ENCODE assay signal across 8 cellular contexts in genomic region chr16:66928702-66929388, GRCh38. TPM values are rescaled to one million over a fixed set of nuclear protein-coding genes. Genes with fewer than 3 reads are reported as not detected.
A peak's percentile ranks its signal among the peaks of the same experiment; 100 is the strongest.
DNase-seq lines count a peak whose midpoint lies in the region; ATAC-seq and TF ChIP-seq lines count a peak whose summit lies in the region.

No MANE protein-coding gene starts in this region.

- H3K36me3 ChIP-seq in gastroesophageal sphincter, result peaks cover 0 to 18% of the 10 kb centered on the region in 2 donors

- no peak for TF ChIP-seq POLR2A in gastroesophageal sphincter (IDR thresholded peaks at IDR 0.05)

- H3K4me1 ChIP-seq in gastroesophageal sphincter, result peaks cover 5 to 70% (median 25%) of the 10 kb centered on the region in 3 donors

- WGBS in gastroesophageal sphincter (ENCODE audit: low coverage in 1 of 2), 2 donors, result 40 to 64% methylated on average over 4 to 6 of the region's 10 CpGs

- H3K27me3 ChIP-seq in gastroesophageal sphincter, result no peaks in the 10 kb centered on the region

- DNase-seq in ACHN (peak; percentile 82), GM20000 (ENCODE audit: low spot score) (peak; percentile 56), NCI-H187 treated with DMSO at 0.1 percent for 48 hours (lab: John Stamatoyannopoulos, UW) (no peak), foreskin melanocyte (no peak)

- ATAC-seq in gastroesophageal sphincter (no peak), GM19463 (IDR thresholded peaks at IDR 0.05; ENCODE audit: unreplicated experiment) (no peak), GM21825 (IDR thresholded peaks at IDR 0.05; ENCODE audit: unreplicated experiment) (no peak)

- no peak overlapping the region for H3K4me3 ChIP-seq in WI38 (ENCODE audit: low read depth, low read length)
- no peak overlapping the region for H3K4me3 ChIP-seq in gastroesophageal sphincter

- TF ChIP-seq EP300 in gastroesophageal sphincter (IDR thresholded peaks at IDR 0.05), result no peak

- peak overlapping the region in 2 of 4 donors; percentile 12 to 92 for H3K27ac ChIP-seq in gastroesophageal sphincter

- in situ Hi-C loops in ACHN (cut with HindIII; ENCODE audit: low pct_ligation_motif_present, low pct_unique_long_range_greater_than_20kb, low sequenced_read_pairs), result no loop called here

- H3K9me3 ChIP-seq in gastroesophageal sphincter, result no peaks in the 10 kb centered on the region

- TF ChIP-seq CTCF in GM20000 (IDR thresholded peaks at IDR 0.05; ENCODE audit: extremely low read depth, missing control alignments) (peak; percentile 18), WI38 (IDR thresholded peaks at IDR 0.05; ENCODE audit: low read depth, low read length) (peak; percentile 45), gastroesophageal sphincter (IDR thresholded peaks at IDR 0.05) (peak in 3 of 4 experiments; percentile 10 to 51 (median 27))

RNA-seq across cellular contexts. Expression of gene RRAD, which starts 3.5 kb away (rescaled TPM):
- total RNA-seq in gastroesophageal sphincter, result 100 to 1,000 TPM in 1 of 4 donors, 10 to 100 TPM in 3; 33.4 to 103 (median 50.8) TPM

RNA-seq across cellular contexts. Expression of gene CIAO2B, which starts 5.4 kb away (rescaled TPM):
- total RNA-seq in gastroesophageal sphincter, result 10 to 100 TPM; 54.3 to 88.9 (median 79.5) TPM

RNA-seq across cellular contexts. Expression of gene CES2, which starts 6.5 kb away (rescaled TPM):
- 10 to 100 TPM; 25.9 to 32.6 (median 26.3) TPM for total RNA-seq in gastroesophageal sphincter

RNA-seq across cellular contexts. Expression of gene CDH16, which starts 10.2 kb away (rescaled TPM):
- not detected for total RNA-seq in gastroesophageal sphincter

RNA-seq across cellular contexts. Expression of gene CES3, which starts 32.2 kb away (rescaled TPM):
- under 1 TPM in 3 of 4 donors, not detected in 1; 0.13 to 0.49 (median 0.39) TPM for total RNA-seq in gastroesophageal sphincter

Comparison
In these comparisons a context has a peak if more than half of its experiments do, and no peak if none do; other contexts are left out.
1. DNase-seq: peak in ACHN (single experiment) and GM20000 (single experiment); none in NCI-H187 treated with DMSO at 0.1 percent for 48 hours (single experiment) and foreskin melanocyte (single experiment).
2. Peak in every context shown above with its lines, with median percentiles within 50 percentile points of each other: CTCF ChIP-seq.